In genomic region chr9:2635922-2636321, GRCh38 we compare ENCODE assay signal across 29 cellular contexts.
"Had no signal": no experiment of that assay in that cellular context is flagged by ENCODE, and none has a peak within 500 bp of the region (broad histone marks: within the 10 kb centered on the region; RNA-seq: fewer than 3 reads in every experiment).

No MANE protein-coding gene starts in this region.

- H3K9me3 Mint-ChIP-seq: nephron, neural progenitor cell, type B pancreatic cell had no signal

- ATAC-seq: left colon; left lung; lower lobe of right lung; naive thymus-derived CD8-positive, alpha-beta T cell; psoas muscle; right lobe of liver; stimulated activated memory B cell treated with anti-CD40 and anti-IgM and Interleukin-4, amounts not matched to agents 10 μg/mL and 1 μg/mL and 100 μg/mL, for 72 hours; stimulated activated naive CD8-positive, alpha-beta T cell treated with anti-CD3 and anti-CD28 coated beads, Interleukin-15, amount 100 ng/mL, for 72 hours had no signal

- H3K27ac ChIP-seq: left lung, lower lobe of right lung, neural progenitor cell, neutrophil, parathyroid adenoma, psoas muscle, right atrium auricular region, right lobe of liver, suprapubic skin, thoracic aorta, tibial artery, uterus had no signal

- H3K27me3 ChIP-seq: left lung, neural progenitor cell, right atrium auricular region, right lobe of liver, suprapubic skin, tibial artery, uterus had no signal

- H2AFZ ChIP-seq: neural progenitor cell, parathyroid adenoma had no signal

- H3K4me2 ChIP-seq: neural progenitor cell, smooth muscle cell had no signal

- H3K4me1 Mint-ChIP-seq: naive thymus-derived CD8-positive, alpha-beta T cell; stimulated activated memory B cell treated with anti-CD40 and anti-IgM and Interleukin-4, amounts not matched to agents 10 μg/mL and 1 μg/mL and 100 μg/mL, for 72 hours had no signal

- H3K27me3 Mint-ChIP-seq: type B pancreatic cell had no signal

- H3K4me3 ChIP-seq: left lung, lower lobe of right lung, neural progenitor cell, psoas muscle, right atrium auricular region, right lobe of liver, smooth muscle cell, suprapubic skin, thoracic aorta, tibial artery, uterus had no signal

- H3K4me3 Mint-ChIP-seq: naive thymus-derived CD8-positive, alpha-beta T cell; nephron; neural progenitor cell; stimulated activated memory B cell treated with anti-CD40 and anti-IgM and Interleukin-4, amounts not matched to agents 10 μg/mL and 1 μg/mL and 100 μg/mL, for 72 hours; stimulated activated naive CD8-positive, alpha-beta T cell treated with anti-CD3 and anti-CD28 coated beads, Interleukin-15, amount 100 ng/mL, for 72 hours; type B pancreatic cell had no signal

- H3K4me1 ChIP-seq: left lung, suprapubic skin, uterus had no signal

- H3K36me3 Mint-ChIP-seq: naive thymus-derived CD8-positive, alpha-beta T cell; stimulated activated memory B cell treated with anti-CD40 and anti-IgM and Interleukin-4, amounts not matched to agents 10 μg/mL and 1 μg/mL and 100 μg/mL, for 72 hours had no signal

- H3K9ac ChIP-seq: neural progenitor cell, parathyroid adenoma had no signal

- H3K9me3 ChIP-seq: left lung, lower lobe of right lung, neutrophil, psoas muscle, right atrium auricular region, right lobe of liver, suprapubic skin, thoracic aorta, tibial artery, uterus had no signal

- H3K79me2 ChIP-seq: parathyroid adenoma had no signal

- H3K36me3 ChIP-seq: neutrophil, right lobe of liver, thoracic aorta, uterus had no signal

- DNase-seq: hippocampal formation; kidney glomerular epithelial cell; left colon; left lung; lower lobe of right lung; mammary epithelial cell; mesenchymal stem cell; naive thymus-derived CD8-positive, alpha-beta T cell; occipital lobe; psoas muscle; right lobe of liver; stimulated activated CD4-positive, alpha-beta T cell treated with anti-CD3 and anti-CD28 coated beads, Interleukin-1b, Interleukin-23, amount 100 ng/mL, for 48 hours; stimulated activated CD4-positive, alpha-beta T cell treated with anti-CD3 and anti-CD28 coated beads, Interleukin-2, amount 100 ng/mL, for 48 hours; stimulated activated CD4-positive, alpha-beta T cell treated with anti-CD3 and anti-CD28 coated beads, Interleukin-4, amount 100 ng/mL, for 4 hours; stimulated activated CD8-positive, alpha-beta memory T cell treated with anti-CD3 and anti-CD28 coated beads, Interleukin-4, amount 100 ng/mL, for 48 hours; stimulated activated naive CD4-positive, alpha-beta T cell treated with Interleukin-2 at 50 U/mL for 16 hours; stimulated activated naive CD8-positive, alpha-beta T cell treated with anti-CD3 and anti-CD28 coated beads, Interleukin-15, amount 100 ng/mL, for 72 hours; tibial artery; uterus had no signal

- H3K27ac Mint-ChIP-seq: naive thymus-derived CD8-positive, alpha-beta T cell; nephron; neural progenitor cell; stimulated activated memory B cell treated with anti-CD40 and anti-IgM and Interleukin-4, amounts not matched to agents 10 μg/mL and 1 μg/mL and 100 μg/mL, for 72 hours; type B pancreatic cell had no signal
